Comparison of ENCODE assay signal across 10 cellular contexts in genomic region chr3:146747928-146748327, GRCh38.
DNase-seq lines count a peak whose midpoint lies in the region; ATAC-seq and TF ChIP-seq lines count a peak whose summit lies in the region.
"Had no signal": no experiment of that assay in that cellular context is flagged by ENCODE, and none has a peak within 500 bp of the region (broad histone marks: within the 10 kb centered on the region; RNA-seq: fewer than 3 reads in every experiment).

No MANE protein-coding gene starts in this region.

- CTCF ChIA-PET in RWPE1 (lab: Yijun Ruan, JAX), result no interaction called here

- intact Hi-C loops in left ventricle myocardium superior (cut with micrococcal nuclease), result no loop called here
- intact Hi-C loops in cardiac septum (cut with DNase I), result no loop called here

- no peak overlapping the region for H3K4me3 ChIP-seq in foreskin fibroblast (ENCODE audit: low read depth in 1 of 2, low read length in 2 of 2)
- H3K4me3 ChIP-seq: ovary had no signal

- no peak overlapping the region for H3K27ac ChIP-seq in RWPE1
- H3K27ac ChIP-seq: ovary had no signal

- ATAC-seq in left ventricle myocardium superior, result peak; percentile 28
- ATAC-seq in GM19397 (IDR thresholded peaks at IDR 0.05; ENCODE audit: unreplicated experiment), result no peak
- ATAC-seq in HG03565 (IDR thresholded peaks at IDR 0.05; ENCODE audit: unreplicated experiment), result no peak

- TF ChIP-seq CTCF in RWPE1 (conservative IDR thresholded peaks at IDR 0.05; ENCODE audit: low read depth) (0 out of 2 replicates have a peak, but pooled peaks have one; percentile 6), foreskin fibroblast (IDR thresholded peaks at IDR 0.05; ENCODE audit: low read depth, low read length) (peak; percentile 65)

- POLR2A ChIA-PET in RWPE1 (lab: Yijun Ruan, JAX; ENCODE audit: low non-redundant PET), result no interaction called here

- DNase-seq in left ventricle myocardium superior (no peak), cardiac septum (ENCODE audit: low spot score) (no peak), RWPE1 (ENCODE audit: low spot score) (no peak), foreskin fibroblast (peak; percentile 54 to 78), activated T-cell treated with anti-CD3 and anti-CD28 coated beads for 4 hours (no peak), epidermal melanocyte (ENCODE audit: insufficient read length, low spot score) (no peak)
- DNase-seq: glutamatergic neuron, ovary had no signal

Comparison
In these comparisons a context has a peak if more than half of its experiments do, and no peak if none do; other contexts are left out.
1. DNase-seq: peak in foreskin fibroblast (2 of 2); none in left ventricle myocardium superior (single experiment), cardiac septum (single experiment), RWPE1 (single experiment), activated T-cell treated with anti-CD3 and anti-CD28 coated beads for 4 hours (single experiment) and epidermal melanocyte (single experiment).